Comparison of ENCODE assay signal across 34 cellular contexts in the genomic region with DNA sequence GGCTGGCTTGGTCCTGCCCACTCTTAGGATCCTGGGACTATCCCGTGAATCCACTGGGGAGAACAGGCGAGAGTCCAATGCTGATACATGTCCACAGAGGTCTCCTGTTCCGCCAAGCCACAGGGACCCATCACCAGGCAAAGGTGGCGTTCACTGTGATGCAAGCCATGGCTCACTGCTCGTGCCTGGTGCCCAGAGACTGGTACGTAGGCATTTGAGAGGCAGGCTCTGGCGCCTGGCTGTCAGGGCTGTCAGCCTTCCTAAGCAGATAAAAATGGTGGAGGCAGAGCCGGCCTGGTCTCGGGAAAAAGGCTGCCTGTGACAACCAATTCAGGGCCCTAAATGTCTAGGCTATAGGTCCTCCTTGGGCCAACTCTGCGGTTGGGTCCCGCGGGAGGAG.
"Had no signal": no experiment of that assay in that cellular context is flagged by ENCODE, and none has a peak within 500 bp of the region (broad histone marks: within the 10 kb centered on the region; RNA-seq: fewer than 3 reads in every experiment).

No MANE protein-coding gene starts in this region.

- H3K4me1 ChIP-seq: adrenal gland, body of pancreas, breast epithelium had no signal

- H3K4me3 Mint-ChIP-seq: activated B cell treated with CpG ODN at 0.5 μM for 24 hours; activated CD4-positive, alpha-beta memory T cell treated with anti-CD3 and anti-CD28 coated beads for 36 hours; activated CD4-positive, alpha-beta T cell treated with anti-CD3 and anti-CD28 coated beads, Interleukin-2, amount 10 ng/mL, durations not matched to agents 24 days and 14 days; activated CD8-positive, alpha-beta T cell treated with anti-CD3 and anti-CD28 coated beads for 36 hours; activated naive CD4-positive, alpha-beta T cell treated with anti-CD3 and anti-CD28 coated beads for 36 hours; activated naive CD8-positive, alpha-beta T cell treated with anti-CD3 and anti-CD28 coated beads for 36 hours; activated T-cell treated with anti-CD3 and anti-CD28 coated beads, Interleukin-2, amount 50 U/mL, for 4 hours; activated T-cell treated with anti-CD3 and anti-CD28 coated beads, Interleukin-2, amount 50 U/mL, for 72 hours; activated T-helper 1 cell treated with anti-CD3 and anti-CD28 coated beads, Interleukin-12 subunit alpha, Interleukin-12 subunit beta, Interleukin-2, Interleukin-4 antibody, amounts not matched to agents 30 ng/mL and 10 ng/mL and 1 ng/mL, durations not matched to agents 14 hours and 24 hours and 36 hours; activated T-helper 17 cell treated with anti-CD3 and anti-CD28 coated beads, Interleukin-2, amount 50 U/mL, for 72 hours; T-cell; T-helper 17 cell had no signal

- H3K27me3 ChIP-seq: adrenal gland, body of pancreas, brain microvascular endothelial cell, breast epithelium had no signal

- FAIRE-seq: astrocyte, TTC549 had no signal

- H3K4me3 ChIP-seq: adrenal gland, body of pancreas, breast epithelium had no signal

- H3K36me3 ChIP-seq: adrenal gland, brain microvascular endothelial cell, breast epithelium had no signal

- H3K9me3 ChIP-seq: body of pancreas had no signal

- ATAC-seq: activated CD8-positive, alpha-beta T cell treated with anti-CD3 and anti-CD28 coated beads for 36 hours; activated naive CD4-positive, alpha-beta T cell treated with anti-CD3 and anti-CD28 coated beads, Interleukin-2, amount 50 U/mL, for 72 hours; activated T-cell treated with anti-CD3 and anti-CD28 coated beads, Interleukin-2, amount 50 U/mL, for 4 hours; activated T-cell treated with anti-CD3 and anti-CD28 coated beads, Interleukin-2, amount 50 U/mL, for 72 hours; activated T-helper 17 cell treated with anti-CD3 and anti-CD28 coated beads, Interleukin-2, amount 50 U/mL, for 72 hours; body of pancreas; T-cell; T-helper 17 cell had no signal

- H3K36me3 Mint-ChIP-seq: activated CD4-positive, alpha-beta memory T cell treated with anti-CD3 and anti-CD28 coated beads for 36 hours; activated naive CD8-positive, alpha-beta T cell treated with anti-CD3 and anti-CD28 coated beads for 36 hours; T-cell had no signal

- H3K27ac ChIP-seq: adrenal gland, body of pancreas, brain microvascular endothelial cell, breast epithelium, VCaP had no signal

- DNase-seq: activated B cell treated with CpG ODN at 0.5 μM for 24 hours; activated CD4-positive, alpha-beta memory T cell treated with anti-CD3 and anti-CD28 coated beads for 36 hours; activated CD4-positive, alpha-beta T cell treated with anti-CD3 and anti-CD28 coated beads for 4 hours; activated CD4-positive, alpha-beta T cell treated with anti-CD3 and anti-CD28 coated beads, Interleukin-2, amount 10 ng/mL, durations not matched to agents 24 days and 14 days; activated CD4-positive, alpha-beta T cell treated with anti-CD3 and anti-CD28 coated beads, Interleukin-2, amount 50 U/mL, for 1 hour; activated CD4-positive, alpha-beta T cell treated with anti-CD3 and anti-CD28 coated beads, Interleukin-2, amount 50 U/mL, for 4 hours; activated CD4-positive, CD25-positive, alpha-beta regulatory T cell treated with anti-CD3 and anti-CD28 coated beads, Interleukin-2, amount 50 U/mL, for 72 hours; activated CD8-positive, alpha-beta memory T cell treated with anti-CD3 and anti-CD28 coated beads, Interleukin-2, amount 50 U/mL, for 4 hours; activated CD8-positive, alpha-beta T cell treated with anti-CD3 and anti-CD28 coated beads for 36 hours; activated effector memory CD4-positive, alpha-beta T cell treated with anti-CD3 and anti-CD28 coated beads, Interleukin-2, amount 50 U/mL, for 16 hours; activated gamma-delta T cell treated with Interleukin-2 at 50 U/mL for 16 hours; activated naive CD4-positive, alpha-beta T cell; activated naive CD4-positive, alpha-beta T cell treated with anti-CD3 and anti-CD28 coated beads for 36 hours; activated naive CD4-positive, alpha-beta T cell treated with anti-CD3 and anti-CD28 coated beads, Interleukin-2, amount 50 U/mL, for 16 hours; activated naive CD8-positive, alpha-beta T cell treated with anti-CD3 and anti-CD28 coated beads for 36 hours; activated T-cell treated with anti-CD3 and anti-CD28 coated beads for 4 hours; activated T-cell treated with anti-CD3 and anti-CD28 coated beads, Interleukin-2, amount 50 U/mL, for 1 hour; activated T-cell treated with anti-CD3 and anti-CD28 coated beads, Interleukin-2, amount 50 U/mL, for 4 hours; activated T-cell treated with anti-CD3 and anti-CD28 coated beads, Interleukin-2, amount 50 U/mL, for 72 hours; adrenal gland; amniotic stem cell; aorta; body of pancreas; brain microvascular endothelial cell; central memory CD4-positive, alpha-beta T cell; T-cell; T-helper 17 cell had no signal

- H3K27me3 Mint-ChIP-seq: activated B cell treated with CpG ODN at 0.5 μM for 24 hours; activated CD4-positive, alpha-beta memory T cell treated with anti-CD3 and anti-CD28 coated beads for 36 hours; activated CD4-positive, alpha-beta T cell treated with anti-CD3 and anti-CD28 coated beads, Interleukin-2, amount 10 ng/mL, durations not matched to agents 24 days and 14 days; activated CD8-positive, alpha-beta T cell treated with anti-CD3 and anti-CD28 coated beads for 36 hours; activated naive CD8-positive, alpha-beta T cell treated with anti-CD3 and anti-CD28 coated beads for 36 hours; activated T-helper 17 cell treated with anti-CD3 and anti-CD28 coated beads, Interleukin-2, amount 50 U/mL, for 72 hours; T-cell; T-helper 17 cell had no signal

- H3K4me1 Mint-ChIP-seq: activated B cell treated with CpG ODN at 0.5 μM for 24 hours; activated CD4-positive, alpha-beta T cell treated with anti-CD3 and anti-CD28 coated beads, Interleukin-2, amount 10 ng/mL, durations not matched to agents 24 days and 14 days; activated naive CD8-positive, alpha-beta T cell treated with anti-CD3 and anti-CD28 coated beads for 36 hours; activated T-helper 17 cell treated with anti-CD3 and anti-CD28 coated beads, Interleukin-2, amount 50 U/mL, for 72 hours; T-cell; T-helper 17 cell had no signal

- H3K27ac Mint-ChIP-seq: activated B cell treated with CpG ODN at 0.5 μM for 24 hours; activated CD4-positive, alpha-beta memory T cell treated with anti-CD3 and anti-CD28 coated beads for 36 hours; activated CD4-positive, alpha-beta T cell treated with anti-CD3 and anti-CD28 coated beads, Interleukin-2, amount 10 ng/mL, durations not matched to agents 24 days and 14 days; activated CD8-positive, alpha-beta T cell treated with anti-CD3 and anti-CD28 coated beads for 36 hours; activated naive CD4-positive, alpha-beta T cell treated with anti-CD3 and anti-CD28 coated beads for 36 hours; activated naive CD4-positive, alpha-beta T cell treated with anti-CD3 and anti-CD28 coated beads, Interleukin-2, amount 50 U/mL, for 72 hours; activated naive CD8-positive, alpha-beta T cell treated with anti-CD3 and anti-CD28 coated beads for 36 hours; activated T-cell treated with anti-CD3 and anti-CD28 coated beads, Interleukin-2, amount 50 U/mL, for 72 hours; activated T-helper 1 cell treated with anti-CD3 and anti-CD28 coated beads, Interleukin-12 subunit alpha, Interleukin-12 subunit beta, Interleukin-2, Interleukin-4 antibody, amounts not matched to agents 30 ng/mL and 10 ng/mL and 1 ng/mL, durations not matched to agents 14 hours and 24 hours and 36 hours; activated T-helper 17 cell treated with anti-CD3 and anti-CD28 coated beads, Interleukin-2, amount 50 U/mL, for 72 hours; T-cell; T-helper 17 cell had no signal
